In genomic region chr1:231211005-231211857, GRCh38 we compare ENCODE assay signal across 8 cellular contexts. TPM values are rescaled to one million over a fixed set of nuclear protein-coding genes. Genes with fewer than 3 reads are reported as not detected.
DNase-seq lines count a peak whose midpoint lies in the region; ATAC-seq and TF ChIP-seq lines count a peak whose summit lies in the region.

No MANE protein-coding gene starts in this region.

- in situ Hi-C loops in GM18951 (cut with MboI; ENCODE audit: low sequenced_read_pairs, unreplicated experiment): no loop called here

- no peaks in the 10 kb centered on the region for H3K9me3 Mint-ChIP-seq in central memory CD8-positive, alpha-beta T cell

- ATAC-seq in HG03139 (IDR thresholded peaks at IDR 0.05; ENCODE audit: unreplicated experiment) (peak; percentile 84), left colon (peak; percentile 86)
- ATAC-seq in central memory CD8-positive, alpha-beta T cell (replicated peaks; ENCODE audit: extremely low read depth, poor library complexity, severe bottlenecking): peak; percentile 88

- H3K27me3 Mint-ChIP-seq in central memory CD8-positive, alpha-beta T cell: peaks cover 5% of the 10 kb centered on the region

- intact Hi-C loops in left colon (cut with DNase I, micrococcal nuclease): loop anchor here in 1 of 2 donors (10.0 kb wide), 1 partner anchor 296 kb away; no protein-coding TSS in a partner anchor

- DNase-seq in AML-193 (lab: John Stamatoyannopoulos, UW): peak; percentile 32 to 44
- peak; percentile 91 for DNase-seq in NCI-H2196 (lab: John Stamatoyannopoulos, UW; ENCODE audit: unreplicated experiment)
- DNase-seq in activated CD4-positive, CD25-positive, alpha-beta regulatory T cell (lab: John Stamatoyannopoulos, UW): peak; percentile 74 to 91 (median 82)
- peak; percentile 85 to 88 for DNase-seq in central memory CD8-positive, alpha-beta T cell (ENCODE audit: low spot score in 2 of 2)
- peak; percentile 84 to 91 for DNase-seq in left colon
- peak; percentile 88 to 89 for DNase-seq in stimulated activated CD4-positive, alpha-beta T cell treated with anti-CD3 and anti-CD28 coated beads, Interleukin-1b, Interleukin-23, amount 100 ng/mL, for 4 hours (ENCODE audit: low read depth in 2 of 2)

- TF ChIP-seq POLR2A in GM18951 (IDR thresholded peaks at IDR 0.05; ENCODE audit: extremely low read depth, insufficient read depth, insufficient read length): peak; percentile 47

- peak overlapping the region; percentile 69 for H3K4me3 Mint-ChIP-seq in central memory CD8-positive, alpha-beta T cell

- H3K4me1 Mint-ChIP-seq in central memory CD8-positive, alpha-beta T cell: peaks cover 13% of the 10 kb centered on the region

- H3K27ac Mint-ChIP-seq in central memory CD8-positive, alpha-beta T cell (ENCODE audit: low read depth): peak overlapping the region; percentile 81

- H3K36me3 Mint-ChIP-seq in central memory CD8-positive, alpha-beta T cell (ENCODE audit: insufficient read depth): peaks cover 4% of the 10 kb centered on the region

RNA-seq across cellular contexts. Expression of gene GNPAT, which starts 29.8 kb away (rescaled TPM):
- 10 to 100 TPM; 30.4 to 30.6 TPM for total RNA-seq in left colon

RNA-seq across cellular contexts. Expression of gene TRIM67, which starts 49.4 kb away (rescaled TPM):
- total RNA-seq in left colon: under 1 TPM in 1 of 2 donors, not detected in 1; 0.03 TPM

Comparison
In these comparisons a context has a peak if more than half of its experiments do, and no peak if none do; other contexts are left out.
1. Peak in every context shown above with its lines: DNase-seq and ATAC-seq.
2. DNase-seq: peak in every context shown above with its lines; median percentile 91 in NCI-H2196; 88 in stimulated activated CD4-positive, alpha-beta T cell treated with anti-CD3 and anti-CD28 coated beads, Interleukin-1b, Interleukin-23, amount 100 ng/mL, for 4 hours; 88 in left colon; 86 in central memory CD8-positive, alpha-beta T cell; 82 in activated CD4-positive, CD25-positive, alpha-beta regulatory T cell; 38 in AML-193.